ENCODE assay signal across 1 cellular context in the genomic region with DNA sequence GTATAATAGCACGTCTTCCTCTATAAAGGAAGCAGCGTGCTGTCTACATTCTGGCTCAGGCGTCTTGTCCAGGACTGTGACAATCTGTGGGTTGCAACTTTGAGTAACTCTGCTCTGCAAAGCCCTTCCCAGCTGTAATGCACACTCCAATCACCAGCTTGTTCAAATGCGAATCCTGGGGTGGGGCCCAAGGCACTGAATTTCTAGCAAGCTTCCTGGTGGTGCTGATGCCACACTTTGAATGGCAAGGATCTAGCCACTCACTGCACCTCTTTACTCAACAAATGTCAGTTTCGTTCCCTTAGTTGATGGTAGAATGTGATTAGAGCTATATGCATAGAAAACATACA.
TF ChIP-seq lines count a peak whose summit lies in the region.

No MANE protein-coding gene starts in this region.

TF ChIP-seq in GM12878, 131 proteins besides CTCF, POLR2A, EP300 and RAD21 (continued from another document):
- TF ChIP-seq, protein P1, sequence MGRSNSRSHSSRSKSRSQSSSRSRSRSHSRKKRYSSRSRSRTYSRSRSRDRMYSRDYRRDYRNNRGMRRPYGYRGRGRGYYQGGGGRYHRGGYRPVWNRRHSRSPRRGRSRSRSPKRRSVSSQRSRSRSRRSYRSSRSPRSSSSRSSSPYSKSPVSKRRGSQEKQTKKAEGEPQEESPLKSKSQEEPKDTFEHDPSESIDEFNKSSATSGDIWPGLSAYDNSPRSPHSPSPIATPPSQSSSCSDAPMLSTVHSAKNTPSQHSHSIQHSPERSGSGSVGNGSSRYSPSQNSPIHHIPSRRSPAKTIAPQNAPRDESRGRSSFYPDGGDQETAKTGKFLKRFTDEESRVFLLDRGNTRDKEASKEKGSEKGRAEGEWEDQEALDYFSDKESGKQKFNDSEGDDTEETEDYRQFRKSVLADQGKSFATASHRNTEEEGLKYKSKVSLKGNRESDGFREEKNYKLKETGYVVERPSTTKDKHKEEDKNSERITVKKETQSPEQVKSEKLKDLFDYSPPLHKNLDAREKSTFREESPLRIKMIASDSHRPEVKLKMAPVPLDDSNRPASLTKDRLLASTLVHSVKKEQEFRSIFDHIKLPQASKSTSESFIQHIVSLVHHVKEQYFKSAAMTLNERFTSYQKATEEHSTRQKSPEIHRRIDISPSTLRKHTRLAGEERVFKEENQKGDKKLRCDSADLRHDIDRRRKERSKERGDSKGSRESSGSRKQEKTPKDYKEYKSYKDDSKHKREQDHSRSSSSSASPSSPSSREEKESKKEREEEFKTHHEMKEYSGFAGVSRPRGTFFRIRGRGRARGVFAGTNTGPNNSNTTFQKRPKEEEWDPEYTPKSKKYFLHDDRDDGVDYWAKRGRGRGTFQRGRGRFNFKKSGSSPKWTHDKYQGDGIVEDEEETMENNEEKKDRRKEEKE (IDR thresholded peaks at IDR 0.05): no peak
TF ChIP-seq in GM12878: peak in this region for 0.
